Comparison of ENCODE assay signal across 28 cellular contexts in genomic region chr16:29999605-30000004, GRCh38. TPM values are rescaled to one million over a fixed set of nuclear protein-coding genes. Genes with fewer than 3 reads are reported as not detected.
"Had no signal": no experiment of that assay in that cellular context is flagged by ENCODE, and none has a peak within 500 bp of the region (broad histone marks: within the 10 kb centered on the region; RNA-seq: fewer than 3 reads in every experiment).

No MANE protein-coding gene starts in this region.

- H3K27ac ChIP-seq: brain microvascular endothelial cell, dorsolateral prefrontal cortex, heart left ventricle, left lung, thyroid gland had no signal

- H3K27ac Mint-ChIP-seq: activated B cell treated with CpG ODN at 0.5 μM for 24 hours; activated T-cell treated with anti-CD3 and anti-CD28 coated beads, Interleukin-2, amount 50 U/mL, for 72 hours; nephron progenitor cell had no signal

- DNase-seq: activated B cell treated with CpG ODN at 0.5 μM for 24 hours; activated CD4-positive, alpha-beta T cell treated with anti-CD3 and anti-CD28 coated beads for 48 hours; activated CD8-positive, alpha-beta memory T cell treated with anti-CD3 and anti-CD28 coated beads, Interleukin-2, amount 50 U/mL, for 4 hours; activated gamma-delta T cell treated with Interleukin-2 at 50 U/mL for 16 hours; activated T-cell treated with anti-CD3 and anti-CD28 coated beads, Interleukin-2, amount 50 U/mL, for 72 hours; anterior cingulate cortex; brain microvascular endothelial cell; central memory CD4-positive, alpha-beta T cell; dorsolateral prefrontal cortex; erythroblast; left lung; midbrain; nephron progenitor cell; occipital lobe; stimulated activated naive CD4-positive, alpha-beta T cell treated with Interleukin-2 at 50 U/mL for 16 hours; SW 1271; thyroid gland had no signal

- H3K9me3 ChIP-seq: heart left ventricle, left lung, thyroid gland had no signal

- H3K27me3 ChIP-seq: brain microvascular endothelial cell, dorsolateral prefrontal cortex, heart left ventricle, left lung, thyroid gland had no signal

- H3K4me3 ChIP-seq: dorsolateral prefrontal cortex, heart left ventricle, left lung, thyroid gland had no signal

- H3K36me3 ChIP-seq: brain microvascular endothelial cell had no signal

- H3K9me3 Mint-ChIP-seq: activated B cell treated with CpG ODN at 0.5 μM for 24 hours; activated T-cell treated with anti-CD3 and anti-CD28 coated beads, Interleukin-2, amount 50 U/mL, for 72 hours; nephron progenitor cell had no signal

- H3K4me3 Mint-ChIP-seq: activated B cell treated with CpG ODN at 0.5 μM for 24 hours; activated T-cell treated with anti-CD3 and anti-CD28 coated beads, Interleukin-2, amount 50 U/mL, for 72 hours; nephron progenitor cell had no signal

- FAIRE-seq: colon, frontal cortex, TTC549 had no signal

- H3K27me3 Mint-ChIP-seq: activated B cell treated with CpG ODN at 0.5 μM for 24 hours had no signal

RNA-seq across cellular contexts. Expression of gene DOC2A, which starts 11.2 kb away (rescaled TPM):
- total RNA-seq: activated B cell treated with CpG ODN at 0.5 μM for 24 hours, myocyte had no signal

RNA-seq across cellular contexts. Expression of gene C16orf92, which starts 23.4 kb away (rescaled TPM):
- total RNA-seq: activated B cell treated with CpG ODN at 0.5 μM for 24 hours; activated T-cell treated with anti-CD3 and anti-CD28 coated beads, Interleukin-2, amount 50 U/mL, for 72 hours; dorsolateral prefrontal cortex; frontal cortex; heart left ventricle; kidney epithelial cell; left lung; lung microvascular endothelial cell; myocyte; occipital lobe; renal cortical epithelial cell; subcutaneous adipose tissue; T-helper 2 cell treated with Interferon-gamma antibody and Interleukin-4, amounts not matched to agents 100 ng/mL and 5 ng/mL, for 36 hours; thyroid gland; ureter had no signal
- polyA plus RNA-seq: heart left ventricle had no signal
